ENCODE assay signal across 25 cellular contexts in genomic region chr16:87221633-87222032, GRCh38.
DNase-seq lines count a peak whose midpoint lies in the region; ATAC-seq, FAIRE-seq and TF ChIP-seq lines count a peak whose summit lies in the region.
"Had no signal": no experiment of that assay in that cellular context is flagged by ENCODE, and none has a peak within 500 bp of the region (broad histone marks: within the 10 kb centered on the region; RNA-seq: fewer than 3 reads in every experiment).

No MANE protein-coding gene starts in this region.

- intact Hi-C loops in HepG2 (cut with micrococcal nuclease; ENCODE audit: unreplicated experiment) (no loop called here), right lobe of liver (cut with DNase I) (no loop called here), K562 (cut with micrococcal nuclease) (no loop called here), ascending aorta (cut with DNase I) (no loop called here)

- no peaks in the 10 kb centered on the region for H3K79me2 ChIP-seq in HepG2 (ENCODE audit: insufficient read depth, low read length)
- H3K79me2 ChIP-seq in K562 (ENCODE audit: control insufficient read depth, insufficient read depth, low read length): no peaks in the 10 kb centered on the region

- H3K36me3 Mint-ChIP-seq in WTC11: no peaks in the 10 kb centered on the region

- no peak overlapping the region for H2BK12ac ChIP-seq in neuronal stem cell (ENCODE audit: low read length)

- no peaks in the 10 kb centered on the region for H3K4me1 Mint-ChIP-seq in WTC11
- H3K4me1 Mint-ChIP-seq: B cell; CD8-positive, alpha-beta memory T cell had no signal

- no TSS peak for BruUV-seq in HepG2 (replicated peaks; lab: Mats Ljungman, UMichigan)
- no TSS peak for BruUV-seq in K562 (replicated peaks; lab: Mats Ljungman, UMichigan)

- no peak overlapping the region for H3K4me2 ChIP-seq in HepG2 (ENCODE audit: low read depth, low read length)
- H3K4me2 ChIP-seq in K562 (ENCODE audit: insufficient read depth, low read length): no peak overlapping the region
- H3K4me2 ChIP-seq in neuronal stem cell (ENCODE audit: insufficient read depth, low read length, poor library complexity, severe bottlenecking): no peak overlapping the region
- H3K4me2 ChIP-seq: A549; BLaER1 treated with 17β-estradiol and CSF1 and Interleukin-3, amounts not matched to agents 10 nM and 100 nM had no signal

- H2BK15ac ChIP-seq in neuronal stem cell (ENCODE audit: low read length): no peak overlapping the region

- CTCF ChIA-PET in HepG2 (lab: Yijun Ruan, JAX; ENCODE audit: low intra/inter-chr PET ratio, low total read pairs): no interaction called here
- CTCF ChIA-PET in WTC11 (lab: Charles Lee): no interaction called here
- CTCF ChIA-PET in K562 (lab: Yijun Ruan, JAX; ENCODE audit: low intra/inter-chr PET ratio): no interaction called here

- no peak overlapping the region for H3K4me3 Mint-ChIP-seq in WTC11
- H3K4me3 Mint-ChIP-seq: B cell; CD4-positive, alpha-beta T cell; CD8-positive, alpha-beta memory T cell had no signal

- no peak overlapping the region for H3K27ac ChIP-seq in HepG2 (ENCODE audit: extremely low read length, insufficient read depth, low read length)
- no peak overlapping the region for H3K27ac ChIP-seq in right lobe of liver
- no peak overlapping the region for H3K27ac ChIP-seq in K562 (ENCODE audit: extremely low read depth, low read depth, low read length)
- no peak overlapping the region for H3K27ac ChIP-seq in neuronal stem cell (replicated peaks; ENCODE audit: low read length)
- H3K27ac ChIP-seq in ascending aorta: no peak overlapping the region
- H3K27ac ChIP-seq: 22Rv1; A549; BLaER1 treated with 17β-estradiol and CSF1 and Interleukin-3, amounts not matched to agents 10 nM and 100 nM; C4-2B had no signal

- H4K8ac ChIP-seq in neuronal stem cell (ENCODE audit: low read depth, low read length): no peak overlapping the region

- no peak for ATAC-seq in HepG2
- no peak for ATAC-seq in right lobe of liver
- ATAC-seq in WTC11: no peak
- ATAC-seq in K562: no peak
- ATAC-seq: A549 had no signal

- H3K27ac Mint-ChIP-seq in WTC11: no peak overlapping the region
- H3K27ac Mint-ChIP-seq: B cell; CD4-positive, alpha-beta T cell; CD8-positive, alpha-beta memory T cell had no signal

- H3K36me3 ChIP-seq in HepG2 (replicated peaks in 1 of 2; ENCODE audit: control insufficient read depth in 1 of 2, insufficient read depth in 2 of 2, low read length in 2 of 2): no peaks in the 10 kb centered on the region
- no peaks in the 10 kb centered on the region for H3K36me3 ChIP-seq in right lobe of liver
- H3K36me3 ChIP-seq in K562 (ENCODE audit: control insufficient read depth, insufficient read depth, low read length): no peaks in the 10 kb centered on the region
- H3K36me3 ChIP-seq in neuronal stem cell (replicated peaks in 1 of 2; ENCODE audit: control insufficient read depth in 2 of 2, insufficient read depth in 2 of 2, low read length in 2 of 2): no peaks in the 10 kb centered on the region
- H3K36me3 ChIP-seq in ascending aorta: no peaks in the 10 kb centered on the region
- H3K36me3 ChIP-seq: BLaER1 treated with 17β-estradiol and CSF1 and Interleukin-3, amounts not matched to agents 10 nM and 100 nM had no signal

- no peak overlapping the region for H3K18ac ChIP-seq in neuronal stem cell (ENCODE audit: low read length)

- H4K20me1 ChIP-seq in HepG2 (ENCODE audit: insufficient read depth, low read length) (no peaks in the 10 kb centered on the region), K562 (replicated peaks; ENCODE audit: control insufficient read depth, insufficient read depth, low read length) (no peaks in the 10 kb centered on the region)
- H4K20me1 ChIP-seq: BLaER1 treated with 17β-estradiol and CSF1 and Interleukin-3, amounts not matched to agents 10 nM and 100 nM had no signal

- H3K9me1 ChIP-seq in K562 (ENCODE audit: control insufficient read depth, insufficient read depth, low read length): no peaks in the 10 kb centered on the region

- H3K79me1 ChIP-seq in neuronal stem cell (ENCODE audit: low read depth, low read length): no peaks in the 10 kb centered on the region

- no peaks in the 10 kb centered on the region for H3K4me1 ChIP-seq in HepG2 (ENCODE audit: insufficient read depth, low read length)
- H3K4me1 ChIP-seq in right lobe of liver: no peaks in the 10 kb centered on the region
- H3K4me1 ChIP-seq in K562 (replicated peaks in 1 of 2; ENCODE audit: control insufficient read depth in 2 of 2, insufficient read depth in 2 of 2, low read length in 2 of 2): peaks cover 0 to 7% of the 10 kb centered on the region in 2 experiments; a peak in 2 of 5 replicates
- no peaks in the 10 kb centered on the region for H3K4me1 ChIP-seq in neuronal stem cell (ENCODE audit: control insufficient read depth in 2 of 2, insufficient read depth in 1 of 2, low read depth in 1 of 2, low read length in 2 of 2)
- H3K4me1 ChIP-seq in ascending aorta: peaks cover 0 to 2% of the 10 kb centered on the region in 2 donors
- H3K4me1 ChIP-seq: A549; BLaER1 treated with 17β-estradiol and CSF1 and Interleukin-3, amounts not matched to agents 10 nM and 100 nM had no signal

- peak overlapping the region; percentile 26 for H3K23ac ChIP-seq in neuronal stem cell (ENCODE audit: low read depth, low read length, poor library complexity)

- H3K27me3 ChIP-seq in HepG2 (ENCODE audit: control insufficient read depth in 1 of 2, insufficient read depth in 2 of 2, low read length in 2 of 2): no peaks in the 10 kb centered on the region; a peak in 1 of 5 replicates
- no peaks in the 10 kb centered on the region for H3K27me3 ChIP-seq in right lobe of liver
- H3K27me3 ChIP-seq in K562 (ENCODE audit: control insufficient read depth in 2 of 2, insufficient read depth in 2 of 2, low read length in 2 of 2): no peaks in the 10 kb centered on the region; a peak in 1 of 5 replicates
- H3K27me3 ChIP-seq in neuronal stem cell (ENCODE audit: control insufficient read depth in 3 of 3, insufficient read depth in 3 of 3, low read depth in 1 of 3, low read length in 3 of 3): peaks cover 0 to 3% (median 2%) of the 10 kb centered on the region in 3 experiments
- no peaks in the 10 kb centered on the region for H3K27me3 ChIP-seq in ascending aorta
- H3K27me3 ChIP-seq: BLaER1 treated with 17β-estradiol and CSF1 and Interleukin-3, amounts not matched to agents 10 nM and 100 nM had no signal

- TF ChIP-seq RAD21 in HepG2 (CRISPR knock-in tag; IDR thresholded peaks at IDR 0.05) (no peak), K562 (CRISPR knock-in tag; conservative IDR thresholded peaks at IDR 0.05 in 1 of 2, IDR thresholded peaks at IDR 0.05 in 1 of 2) (no peak)

- no peaks in the 10 kb centered on the region for H3K27me3 Mint-ChIP-seq in WTC11 (ENCODE audit: low read depth)
- H3K27me3 Mint-ChIP-seq: CD4-positive, alpha-beta T cell; CD8-positive, alpha-beta memory T cell had no signal

- POLR2A ChIA-PET in HepG2 (lab: Yijun Ruan, JAX): no interaction called here
- POLR2A ChIA-PET in WTC11 (lab: Charles Lee): interaction anchor here (0.6 kb wide), 1 partner anchor 282 kb away, joined by 16 read pairs; no protein-coding TSS in a partner anchor
- POLR2A ChIA-PET in K562 (lab: Yijun Ruan, JAX): no interaction called here

- TF ChIP-seq EP300 in HepG2 (IDR thresholded peaks at IDR 0.05; ENCODE audit: low read depth in 2 of 2, low read length in 2 of 2): no peak
- TF ChIP-seq EP300 in HepG2 (CRISPR knock-in tag; IDR thresholded peaks at IDR 0.05; ENCODE audit: borderline replicate concordance): no peak
- no peak for TF ChIP-seq EP300 in K562 (IDR thresholded peaks at IDR 0.05; ENCODE audit: low read length)

- H2BK5ac ChIP-seq in neuronal stem cell (ENCODE audit: low read length): no peak overlapping the region

- DNase-seq in HepG2 (ENCODE audit: low spot score): no peak
- DNase-seq in right lobe of liver: no peak
- no peak for DNase-seq in WTC11 (ENCODE audit: low spot score)
- DNase-seq in K562 (ENCODE audit: extremely low read depth in 1 of 4, low spot score in 3 of 4): no peak
- no peak for DNase-seq in neuronal stem cell (ENCODE audit: low spot score)
- DNase-seq in ascending aorta (ENCODE audit: low spot score in 2 of 2): no peak
- no peak for DNase-seq in NCI-H2107 (lab: John Stamatoyannopoulos, UW)
- DNase-seq in stimulated activated CD4-positive, alpha-beta T cell treated with anti-CD3 and anti-CD28 coated beads, Interleukin-1b, Interleukin-23, amount 100 ng/mL, for 48 hours: no peak
- DNase-seq: AML-193; CD4-positive, alpha-beta T cell; CD8-positive, alpha-beta memory T cell; COR-L47; DMS 273 treated with DMSO at 0.1 percent for 48 hours; DMS153; DMS53; DMS79; DND-41; EL; GDM1 had no signal

- no peak for FAIRE-seq in HepG2 (lab: Jason Lieb, UNC)
- no peak for FAIRE-seq in K562 (lab: Jason Lieb, UNC)
- FAIRE-seq: A549, GM19239 had no signal

- no peak overlapping the region for H3K14ac ChIP-seq in neuronal stem cell (ENCODE audit: low read length)

- no peak for TF ChIP-seq CTCF in HepG2 (CRISPR knock-in tag; IDR thresholded peaks at IDR 0.05)
- no peak for TF ChIP-seq CTCF in right lobe of liver (IDR thresholded peaks at IDR 0.05)
- TF ChIP-seq CTCF in WTC11 (IDR thresholded peaks at IDR 0.05): no peak
- no peak for TF ChIP-seq CTCF in K562 (IDR thresholded peaks at IDR 0.05 in 2 of 3, conservative IDR thresholded peaks at IDR 0.05 in 1 of 3; ENCODE audit: insufficient read depth in 2 of 3, low read depth in 1 of 3, low read length in 3 of 3)
- no peak for TF ChIP-seq CTCF in ascending aorta (IDR thresholded peaks at IDR 0.05)

- no peak for TF ChIP-seq POLR2A in HepG2 (IDR thresholded peaks at IDR 0.05; ENCODE audit: insufficient read depth in 1 of 2, low read depth in 2 of 2, low read length in 2 of 2)
- no peak for TF ChIP-seq POLR2A in right lobe of liver (IDR thresholded peaks at IDR 0.05)
- no peak for TF ChIP-seq POLR2A in K562 (conservative IDR thresholded peaks at IDR 0.05)

- no peak overlapping the region for H2AK5ac ChIP-seq in neuronal stem cell (ENCODE audit: low read depth, low read length)

- in situ Hi-C loops in HepG2 (cut with HindIII; ENCODE audit: extremely low pct_ligation_motif_present, low pct_unique_long_range_greater_than_20kb) (no loop called here), K562 (cut with MboI) (no loop called here)

- peaks cover 6% of the 10 kb centered on the region for H3K9me3 Mint-ChIP-seq in WTC11
- H3K9me3 Mint-ChIP-seq: CD4-positive, alpha-beta T cell had no signal

- H3K9ac ChIP-seq in HepG2 (ENCODE audit: insufficient read depth, low read depth, low read length): no peak overlapping the region
- H3K9ac ChIP-seq in K562 (ENCODE audit: insufficient read depth in 1 of 2, low read depth in 2 of 2, low read length in 2 of 2): no peak overlapping the region
- H3K9ac ChIP-seq in neuronal stem cell (ENCODE audit: low read depth, low read length, poor library complexity): peak overlapping the region; percentile 66
- H3K9ac ChIP-seq: BLaER1 treated with 17β-estradiol and CSF1 and Interleukin-3, amounts not matched to agents 10 nM and 100 nM had no signal

- no peak overlapping the region for H3K4ac ChIP-seq in neuronal stem cell (ENCODE audit: low read length)

- no peak overlapping the region for H2AFZ ChIP-seq in HepG2 (ENCODE audit: low read length)
- no peak overlapping the region for H2AFZ ChIP-seq in K562 (ENCODE audit: low read depth, low read length)
- H2AFZ ChIP-seq in neuronal stem cell (ENCODE audit: low read length): no peak overlapping the region

- no peak overlapping the region for H2BK120ac ChIP-seq in neuronal stem cell (ENCODE audit: low read depth, low read length)

- H4K91ac ChIP-seq in neuronal stem cell (ENCODE audit: low read depth, low read length, poor library complexity): no peak overlapping the region

- 23% methylated on average over 3 of the region's 3 CpGs for WGBS in HepG2 (ENCODE audit: low lambda C conversion rate)
- WGBS in right lobe of liver (ENCODE audit: insufficient coverage, low coverage, low lambda C conversion rate, missing lambda C conversion rate): 75% methylated on average over 3 of the region's 3 CpGs
- 3% methylated on average over 3 of the region's 3 CpGs for WGBS in K562 (ENCODE audit: insufficient coverage, low coverage, missing lambda C conversion rate)
- 100% methylated on average over 3 of the region's 3 CpGs; no CpG with 5 or more reads in 1 of the 2 donors for WGBS in neuronal stem cell (ENCODE audit: extremely low coverage in 2 of 2, insufficient read length in 2 of 2, insufficient replicate concordance in 1 of 2), 2 donors

- no peak overlapping the region for H3K4me3 ChIP-seq in HepG2 (replicated peaks in 1 of 3; ENCODE audit: insufficient read depth in 1 of 3, low read depth in 2 of 3, low read length in 3 of 3)
- no peak overlapping the region for H3K4me3 ChIP-seq in right lobe of liver
- H3K4me3 ChIP-seq in K562: no peak overlapping the region
- peak overlapping the region in 1 of 2 donors; percentile 49 for H3K4me3 ChIP-seq in neuronal stem cell (ENCODE audit: low read length in 2 of 2)
- H3K4me3 ChIP-seq in ascending aorta: no peak overlapping the region
- H3K4me3 ChIP-seq: A549; BLaER1 treated with 17β-estradiol and CSF1 and Interleukin-3, amounts not matched to agents 10 nM and 100 nM had no signal

- H3K9me3 ChIP-seq in HepG2 (ENCODE audit: low read length) (no peaks in the 10 kb centered on the region), right lobe of liver (no peaks in the 10 kb centered on the region), K562 (replicated peaks; ENCODE audit: control insufficient read depth, insufficient read depth, low read depth, low read length) (no peaks in the 10 kb centered on the region), neuronal stem cell (replicated peaks in 1 of 2; ENCODE audit: control insufficient read depth in 2 of 2, insufficient read depth in 1 of 2, low read depth in 1 of 2, low read length in 2 of 2) (peaks cover 0 to 3% of the 10 kb centered on the region in 2 donors), ascending aorta (no peaks in the 10 kb centered on the region)
- H3K9me3 ChIP-seq: A549; BLaER1 treated with 17β-estradiol and CSF1 and Interleukin-3, amounts not matched to agents 10 nM and 100 nM had no signal

Comparison
In these comparisons a context has a peak if more than half of its experiments do, and no peak if none do; other contexts are left out.
1. Of the 241 proteins assayed by ChIP-seq in both HepG2 and K562: peak only in HepG2: ZNF282; only in K562: ELF4 and ZBTB26; in both: none; in neither: 235; mixed calls (peak in some experiments, not most) for 3.